Comparison of ENCODE assay signal across 4 cellular contexts in the genomic region with DNA sequence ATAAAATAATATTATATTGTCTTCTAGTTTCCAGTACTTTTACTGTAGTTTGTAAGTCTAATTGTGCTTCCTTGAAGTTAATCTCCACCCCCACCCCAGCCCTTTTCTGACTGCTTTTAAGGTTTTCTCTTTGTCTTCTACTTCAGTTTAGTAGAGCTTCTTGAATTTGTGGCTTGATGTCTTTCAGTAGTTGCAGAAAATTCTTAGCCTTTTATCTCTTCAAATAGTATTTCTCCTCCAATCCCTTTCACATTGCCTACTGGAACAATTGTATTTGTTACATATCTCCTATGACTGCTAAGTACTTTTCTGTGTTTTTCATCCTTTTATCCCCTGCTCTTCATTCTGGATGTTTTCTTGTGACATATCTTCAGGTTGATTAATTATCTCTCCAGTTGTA. TPM values are rescaled to one million over a fixed set of nuclear protein-coding genes. Genes with fewer than 3 reads are reported as not detected.
"Had no signal": no experiment of that assay in that cellular context is flagged by ENCODE, and none has a peak within 500 bp of the region (broad histone marks: within the 10 kb centered on the region; RNA-seq: fewer than 3 reads in every experiment).

No MANE protein-coding gene starts in this region.

RNA-seq across cellular contexts. Expression of a gene that starts 38.8 kb away (rescaled TPM):
- total RNA-seq: LHCN-M2, M059J, MCF 10A, NCI-H460 had no signal
